1 cellular context compared by ENCODE assay signal in the genomic region with DNA sequence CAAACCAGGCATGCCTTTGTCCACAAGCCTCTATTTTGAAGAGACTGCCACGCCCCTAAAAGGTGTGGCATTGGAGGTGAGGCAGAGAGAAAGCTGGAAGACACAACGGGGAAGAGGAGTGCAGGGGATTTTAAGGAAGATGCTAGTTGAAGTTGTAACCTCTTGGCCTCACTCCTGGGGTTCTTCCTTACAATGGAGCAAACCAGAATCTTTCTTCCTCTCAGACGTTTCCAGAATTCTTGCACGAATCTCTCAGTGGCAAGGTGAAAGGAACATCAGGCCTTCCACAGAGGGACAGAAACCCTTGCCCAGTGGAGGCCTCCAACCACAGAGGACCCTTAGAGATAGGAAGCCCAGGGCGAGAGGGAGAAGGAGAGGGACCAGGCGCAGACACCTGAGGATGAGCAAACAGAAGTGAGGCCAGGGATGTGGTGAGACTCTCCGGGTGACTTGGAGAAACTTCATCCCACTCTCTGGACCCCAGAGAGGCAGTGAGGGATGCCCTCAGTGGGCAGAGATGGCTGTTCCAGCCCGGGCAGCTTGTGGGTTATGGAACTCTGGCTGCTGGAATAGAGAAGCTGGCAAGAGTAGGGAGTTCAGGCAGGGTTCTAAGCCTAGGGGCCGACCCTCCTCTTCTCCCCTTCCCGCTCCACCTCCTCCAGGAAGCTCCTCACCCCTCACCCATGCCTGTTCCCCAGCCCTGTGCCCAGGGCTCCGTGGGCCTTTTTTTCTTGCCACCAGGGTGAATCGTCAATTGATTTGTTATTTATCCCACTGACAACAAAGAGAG.
TF ChIP-seq lines count a peak whose summit lies in the region.

No MANE protein-coding gene starts in this region.

TF ChIP-seq in WTC11, 78 proteins besides CTCF, POLR2A, EP300 and RAD21 (continued from another document):
- TF ChIP-seq, protein P1, sequence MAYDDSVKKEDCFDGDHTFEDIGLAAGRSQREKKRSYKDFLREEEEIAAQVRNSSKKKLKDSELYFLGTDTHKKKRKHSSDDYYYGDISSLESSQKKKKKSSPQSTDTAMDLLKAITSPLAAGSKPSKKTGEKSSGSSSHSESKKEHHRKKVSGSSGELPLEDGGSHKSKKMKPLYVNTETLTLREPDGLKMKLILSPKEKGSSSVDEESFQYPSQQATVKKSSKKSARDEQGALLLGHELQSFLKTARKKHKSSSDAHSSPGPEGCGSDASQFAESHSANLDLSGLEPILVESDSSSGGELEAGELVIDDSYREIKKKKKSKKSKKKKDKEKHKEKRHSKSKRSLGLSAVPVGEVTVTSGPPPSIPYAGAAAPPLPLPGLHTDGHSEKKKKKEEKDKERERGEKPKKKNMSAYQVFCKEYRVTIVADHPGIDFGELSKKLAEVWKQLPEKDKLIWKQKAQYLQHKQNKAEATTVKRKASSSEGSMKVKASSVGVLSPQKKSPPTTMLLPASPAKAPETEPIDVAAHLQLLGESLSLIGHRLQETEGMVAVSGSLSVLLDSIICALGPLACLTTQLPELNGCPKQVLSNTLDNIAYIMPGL (CRISPR knock-in tag; IDR thresholded peaks at IDR 0.05), result no peak
- no peak for TF ChIP-seq SMAD3 (CRISPR knock-in tag; IDR thresholded peaks at IDR 0.05; ENCODE audit: borderline replicate concordance)
- no peak for TF ChIP-seq CBFB (CRISPR knock-in tag; IDR thresholded peaks at IDR 0.05; ENCODE audit: low read depth)
- TF ChIP-seq SP1 (CRISPR knock-in tag; conservative IDR thresholded peaks at IDR 0.05), result no peak
- TF ChIP-seq IRF2 (CRISPR knock-in tag; IDR thresholded peaks at IDR 0.05; ENCODE audit: borderline replicate concordance, low read depth), result no peak
- TF ChIP-seq, protein P2, sequence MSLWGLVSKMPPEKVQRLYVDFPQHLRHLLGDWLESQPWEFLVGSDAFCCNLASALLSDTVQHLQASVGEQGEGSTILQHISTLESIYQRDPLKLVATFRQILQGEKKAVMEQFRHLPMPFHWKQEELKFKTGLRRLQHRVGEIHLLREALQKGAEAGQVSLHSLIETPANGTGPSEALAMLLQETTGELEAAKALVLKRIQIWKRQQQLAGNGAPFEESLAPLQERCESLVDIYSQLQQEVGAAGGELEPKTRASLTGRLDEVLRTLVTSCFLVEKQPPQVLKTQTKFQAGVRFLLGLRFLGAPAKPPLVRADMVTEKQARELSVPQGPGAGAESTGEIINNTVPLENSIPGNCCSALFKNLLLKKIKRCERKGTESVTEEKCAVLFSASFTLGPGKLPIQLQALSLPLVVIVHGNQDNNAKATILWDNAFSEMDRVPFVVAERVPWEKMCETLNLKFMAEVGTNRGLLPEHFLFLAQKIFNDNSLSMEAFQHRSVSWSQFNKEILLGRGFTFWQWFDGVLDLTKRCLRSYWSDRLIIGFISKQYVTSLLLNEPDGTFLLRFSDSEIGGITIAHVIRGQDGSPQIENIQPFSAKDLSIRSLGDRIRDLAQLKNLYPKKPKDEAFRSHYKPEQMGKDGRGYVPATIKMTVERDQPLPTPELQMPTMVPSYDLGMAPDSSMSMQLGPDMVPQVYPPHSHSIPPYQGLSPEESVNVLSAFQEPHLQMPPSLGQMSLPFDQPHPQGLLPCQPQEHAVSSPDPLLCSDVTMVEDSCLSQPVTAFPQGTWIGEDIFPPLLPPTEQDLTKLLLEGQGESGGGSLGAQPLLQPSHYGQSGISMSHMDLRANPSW (CRISPR knock-in tag; conservative IDR thresholded peaks at IDR 0.05; ENCODE audit: low read depth), result no peak
- no peak for TF ChIP-seq MXD4 (CRISPR knock-in tag; IDR thresholded peaks at IDR 0.05; ENCODE audit: borderline replicate concordance)
- TF ChIP-seq, protein P3, sequence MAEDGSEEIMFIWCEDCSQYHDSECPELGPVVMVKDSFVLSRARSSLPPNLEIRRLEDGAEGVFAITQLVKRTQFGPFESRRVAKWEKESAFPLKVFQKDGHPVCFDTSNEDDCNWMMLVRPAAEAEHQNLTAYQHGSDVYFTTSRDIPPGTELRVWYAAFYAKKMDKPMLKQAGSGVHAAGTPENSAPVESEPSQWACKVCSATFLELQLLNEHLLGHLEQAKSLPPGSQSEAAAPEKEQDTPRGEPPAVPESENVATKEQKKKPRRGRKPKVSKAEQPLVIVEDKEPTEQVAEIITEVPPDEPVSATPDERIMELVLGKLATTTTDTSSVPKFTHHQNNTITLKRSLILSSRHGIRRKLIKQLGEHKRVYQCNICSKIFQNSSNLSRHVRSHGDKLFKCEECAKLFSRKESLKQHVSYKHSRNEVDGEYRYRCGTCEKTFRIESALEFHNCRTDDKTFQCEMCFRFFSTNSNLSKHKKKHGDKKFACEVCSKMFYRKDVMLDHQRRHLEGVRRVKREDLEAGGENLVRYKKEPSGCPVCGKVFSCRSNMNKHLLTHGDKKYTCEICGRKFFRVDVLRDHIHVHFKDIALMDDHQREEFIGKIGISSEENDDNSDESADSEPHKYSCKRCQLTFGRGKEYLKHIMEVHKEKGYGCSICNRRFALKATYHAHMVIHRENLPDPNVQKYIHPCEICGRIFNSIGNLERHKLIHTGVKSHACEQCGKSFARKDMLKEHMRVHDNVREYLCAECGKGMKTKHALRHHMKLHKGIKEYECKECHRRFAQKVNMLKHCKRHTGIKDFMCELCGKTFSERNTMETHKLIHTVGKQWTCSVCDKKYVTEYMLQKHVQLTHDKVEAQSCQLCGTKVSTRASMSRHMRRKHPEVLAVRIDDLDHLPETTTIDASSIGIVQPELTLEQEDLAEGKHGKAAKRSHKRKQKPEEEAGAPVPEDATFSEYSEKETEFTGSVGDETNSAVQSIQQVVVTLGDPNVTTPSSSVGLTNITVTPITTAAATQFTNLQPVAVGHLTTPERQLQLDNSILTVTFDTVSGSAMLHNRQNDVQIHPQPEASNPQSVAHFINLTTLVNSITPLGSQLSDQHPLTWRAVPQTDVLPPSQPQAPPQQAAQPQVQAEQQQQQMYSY (CRISPR knock-in tag; IDR thresholded peaks at IDR 0.05), result no peak
- TF ChIP-seq, protein P4, sequence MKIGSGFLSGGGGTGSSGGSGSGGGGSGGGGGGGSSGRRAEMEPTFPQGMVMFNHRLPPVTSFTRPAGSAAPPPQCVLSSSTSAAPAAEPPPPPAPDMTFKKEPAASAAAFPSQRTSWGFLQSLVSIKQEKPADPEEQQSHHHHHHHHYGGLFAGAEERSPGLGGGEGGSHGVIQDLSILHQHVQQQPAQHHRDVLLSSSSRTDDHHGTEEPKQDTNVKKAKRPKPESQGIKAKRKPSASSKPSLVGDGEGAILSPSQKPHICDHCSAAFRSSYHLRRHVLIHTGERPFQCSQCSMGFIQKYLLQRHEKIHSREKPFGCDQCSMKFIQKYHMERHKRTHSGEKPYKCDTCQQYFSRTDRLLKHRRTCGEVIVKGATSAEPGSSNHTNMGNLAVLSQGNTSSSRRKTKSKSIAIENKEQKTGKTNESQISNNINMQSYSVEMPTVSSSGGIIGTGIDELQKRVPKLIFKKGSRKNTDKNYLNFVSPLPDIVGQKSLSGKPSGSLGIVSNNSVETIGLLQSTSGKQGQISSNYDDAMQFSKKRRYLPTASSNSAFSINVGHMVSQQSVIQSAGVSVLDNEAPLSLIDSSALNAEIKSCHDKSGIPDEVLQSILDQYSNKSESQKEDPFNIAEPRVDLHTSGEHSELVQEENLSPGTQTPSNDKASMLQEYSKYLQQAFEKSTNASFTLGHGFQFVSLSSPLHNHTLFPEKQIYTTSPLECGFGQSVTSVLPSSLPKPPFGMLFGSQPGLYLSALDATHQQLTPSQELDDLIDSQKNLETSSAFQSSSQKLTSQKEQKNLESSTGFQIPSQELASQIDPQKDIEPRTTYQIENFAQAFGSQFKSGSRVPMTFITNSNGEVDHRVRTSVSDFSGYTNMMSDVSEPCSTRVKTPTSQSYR (CRISPR knock-in tag; IDR thresholded peaks at IDR 0.05), result no peak
- no peak for TF ChIP-seq GRHL2 (CRISPR knock-in tag; IDR thresholded peaks at IDR 0.05; ENCODE audit: insufficient replicate concordance, severe bottlenecking)
- TF ChIP-seq NFATC4 (CRISPR knock-in tag; IDR thresholded peaks at IDR 0.05), result no peak
- TF ChIP-seq, protein P5, sequence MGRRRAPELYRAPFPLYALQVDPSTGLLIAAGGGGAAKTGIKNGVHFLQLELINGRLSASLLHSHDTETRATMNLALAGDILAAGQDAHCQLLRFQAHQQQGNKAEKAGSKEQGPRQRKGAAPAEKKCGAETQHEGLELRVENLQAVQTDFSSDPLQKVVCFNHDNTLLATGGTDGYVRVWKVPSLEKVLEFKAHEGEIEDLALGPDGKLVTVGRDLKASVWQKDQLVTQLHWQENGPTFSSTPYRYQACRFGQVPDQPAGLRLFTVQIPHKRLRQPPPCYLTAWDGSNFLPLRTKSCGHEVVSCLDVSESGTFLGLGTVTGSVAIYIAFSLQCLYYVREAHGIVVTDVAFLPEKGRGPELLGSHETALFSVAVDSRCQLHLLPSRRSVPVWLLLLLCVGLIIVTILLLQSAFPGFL (CRISPR knock-in tag; IDR thresholded peaks at IDR 0.05; ENCODE audit: borderline replicate concordance), result no peak
TF ChIP-seq in WTC11: peak in this region for 0.
